ENCODE assay signal across 1 cellular context in the genomic region with DNA sequence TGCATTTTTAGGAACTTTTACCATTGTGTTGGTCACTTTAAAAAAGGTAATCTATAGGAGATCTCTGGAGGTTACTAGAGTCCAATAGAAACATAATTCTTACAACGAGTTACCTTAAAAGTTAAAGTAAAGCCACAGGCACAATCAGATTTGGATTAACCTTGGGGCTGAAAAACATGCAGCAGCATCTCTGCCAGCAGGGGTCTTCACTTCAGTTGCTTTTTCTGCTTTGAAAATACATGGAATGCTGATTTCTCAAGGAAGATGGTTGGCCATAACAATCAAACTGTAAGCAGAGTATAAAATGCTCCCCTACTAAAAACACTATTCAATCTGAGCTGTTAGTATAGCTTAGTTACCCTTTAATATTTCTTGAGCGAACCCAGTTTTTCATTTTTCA.
TF ChIP-seq lines count a peak whose summit lies in the region.

No MANE protein-coding gene starts in this region.

TF ChIP-seq in HCT116, 20 proteins besides CTCF, POLR2A, EP300 and RAD21 (continued from another document):
- TF ChIP-seq, protein P1, sequence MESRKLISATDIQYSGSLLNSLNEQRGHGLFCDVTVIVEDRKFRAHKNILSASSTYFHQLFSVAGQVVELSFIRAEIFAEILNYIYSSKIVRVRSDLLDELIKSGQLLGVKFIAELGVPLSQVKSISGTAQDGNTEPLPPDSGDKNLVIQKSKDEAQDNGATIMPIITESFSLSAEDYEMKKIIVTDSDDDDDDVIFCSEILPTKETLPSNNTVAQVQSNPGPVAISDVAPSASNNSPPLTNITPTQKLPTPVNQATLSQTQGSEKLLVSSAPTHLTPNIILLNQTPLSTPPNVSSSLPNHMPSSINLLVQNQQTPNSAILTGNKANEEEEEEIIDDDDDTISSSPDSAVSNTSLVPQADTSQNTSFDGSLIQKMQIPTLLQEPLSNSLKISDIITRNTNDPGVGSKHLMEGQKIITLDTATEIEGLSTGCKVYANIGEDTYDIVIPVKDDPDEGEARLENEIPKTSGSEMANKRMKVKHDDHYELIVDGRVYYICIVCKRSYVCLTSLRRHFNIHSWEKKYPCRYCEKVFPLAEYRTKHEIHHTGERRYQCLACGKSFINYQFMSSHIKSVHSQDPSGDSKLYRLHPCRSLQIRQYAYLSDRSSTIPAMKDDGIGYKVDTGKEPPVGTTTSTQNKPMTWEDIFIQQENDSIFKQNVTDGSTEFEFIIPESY (IDR thresholded peaks at IDR 0.05; ENCODE audit: extremely low read depth, insufficient replicate concordance, low read length), result no peak
- no peak for TF ChIP-seq SP1 (IDR thresholded peaks at IDR 0.05; ENCODE audit: low read depth)
- TF ChIP-seq SRF (IDR thresholded peaks at IDR 0.05; ENCODE audit: low read depth), result no peak
- TF ChIP-seq ZFX (IDR thresholded peaks at IDR 0.05), result no peak
- no peak for TF ChIP-seq JUND (IDR thresholded peaks at IDR 0.05)
- no peak for TF ChIP-seq EZH2 (IDR thresholded peaks at IDR 0.05)
- TF ChIP-seq, protein P2, sequence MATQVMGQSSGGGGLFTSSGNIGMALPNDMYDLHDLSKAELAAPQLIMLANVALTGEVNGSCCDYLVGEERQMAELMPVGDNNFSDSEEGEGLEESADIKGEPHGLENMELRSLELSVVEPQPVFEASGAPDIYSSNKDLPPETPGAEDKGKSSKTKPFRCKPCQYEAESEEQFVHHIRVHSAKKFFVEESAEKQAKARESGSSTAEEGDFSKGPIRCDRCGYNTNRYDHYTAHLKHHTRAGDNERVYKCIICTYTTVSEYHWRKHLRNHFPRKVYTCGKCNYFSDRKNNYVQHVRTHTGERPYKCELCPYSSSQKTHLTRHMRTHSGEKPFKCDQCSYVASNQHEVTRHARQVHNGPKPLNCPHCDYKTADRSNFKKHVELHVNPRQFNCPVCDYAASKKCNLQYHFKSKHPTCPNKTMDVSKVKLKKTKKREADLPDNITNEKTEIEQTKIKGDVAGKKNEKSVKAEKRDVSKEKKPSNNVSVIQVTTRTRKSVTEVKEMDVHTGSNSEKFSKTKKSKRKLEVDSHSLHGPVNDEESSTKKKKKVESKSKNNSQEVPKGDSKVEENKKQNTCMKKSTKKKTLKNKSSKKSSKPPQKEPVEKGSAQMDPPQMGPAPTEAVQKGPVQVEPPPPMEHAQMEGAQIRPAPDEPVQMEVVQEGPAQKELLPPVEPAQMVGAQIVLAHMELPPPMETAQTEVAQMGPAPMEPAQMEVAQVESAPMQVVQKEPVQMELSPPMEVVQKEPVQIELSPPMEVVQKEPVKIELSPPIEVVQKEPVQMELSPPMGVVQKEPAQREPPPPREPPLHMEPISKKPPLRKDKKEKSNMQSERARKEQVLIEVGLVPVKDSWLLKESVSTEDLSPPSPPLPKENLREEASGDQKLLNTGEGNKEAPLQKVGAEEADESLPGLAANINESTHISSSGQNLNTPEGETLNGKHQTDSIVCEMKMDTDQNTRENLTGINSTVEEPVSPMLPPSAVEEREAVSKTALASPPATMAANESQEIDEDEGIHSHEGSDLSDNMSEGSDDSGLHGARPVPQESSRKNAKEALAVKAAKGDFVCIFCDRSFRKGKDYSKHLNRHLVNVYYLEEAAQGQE (IDR thresholded peaks at IDR 0.05; ENCODE audit: low read depth), result no peak
- TF ChIP-seq EGR1 (IDR thresholded peaks at IDR 0.05; ENCODE audit: low read depth), result no peak
- no peak for TF ChIP-seq FOSL1 (IDR thresholded peaks at IDR 0.05; ENCODE audit: low read depth)
- TF ChIP-seq SIN3A (IDR thresholded peaks at IDR 0.05; ENCODE audit: low read depth), result no peak
- TF ChIP-seq CEBPB (IDR thresholded peaks at IDR 0.05; ENCODE audit: low read depth), result no peak
- no peak for TF ChIP-seq POLR2AphosphoS5 (IDR thresholded peaks at IDR 0.05; ENCODE audit: low read depth, low read length)
- no peak for TF ChIP-seq MAX (IDR thresholded peaks at IDR 0.05)
